In genomic region chr22:40332319-40332781, GRCh38 we compare ENCODE assay signal across 10 cellular contexts. TPM values are rescaled to one million over a fixed set of nuclear protein-coding genes. Genes with fewer than 3 reads are reported as not detected.
DNase-seq lines count a peak whose midpoint lies in the region; ATAC-seq and TF ChIP-seq lines count a peak whose summit lies in the region.
"Had no signal": no experiment of that assay in that cellular context is flagged by ENCODE, and none has a peak within 500 bp of the region (broad histone marks: within the 10 kb centered on the region; RNA-seq: fewer than 3 reads in every experiment).

No MANE protein-coding gene starts in this region.

- no peak for DNase-seq in activated CD8-positive, alpha-beta T cell treated with anti-CD3 and anti-CD28 coated beads for 36 hours
- DNase-seq in endodermal cell, result peak; percentile 64
- no peak for DNase-seq in nephron progenitor cell
- DNase-seq in cerebellum (ENCODE audit: low spot score), result no peak
- no peak for DNase-seq in NCI-H2171 (lab: John Stamatoyannopoulos, UW)
- no peak for DNase-seq in NOMO-1 (lab: John Stamatoyannopoulos, UW; ENCODE audit: unreplicated experiment in 2 of 2)
- DNase-seq: left cardiac atrium, NCI-H69 had no signal

- no peaks in the 10 kb centered on the region for H3K27me3 ChIP-seq in endodermal cell (ENCODE audit: control insufficient read depth, insufficient read depth, low read length, poor library complexity, severe bottlenecking)

- H3K36me3 ChIP-seq in HEK293 (ENCODE audit: control insufficient read depth in 2 of 2, insufficient read depth in 1 of 2, low read length in 2 of 2) (peaks cover 0 to 10% of the 10 kb centered on the region in 2 experiments; a peak in 2 of 3 replicates), endodermal cell (ENCODE audit: control insufficient read depth, insufficient read depth, low read length) (peaks cover 4% of the 10 kb centered on the region)

- H3K27ac ChIP-seq in HEK293 (ENCODE audit: extremely low read depth, low read depth, low read length) (no peak overlapping the region), endodermal cell (ENCODE audit: low read depth, low read length) (no peak overlapping the region)

- H3K9me3 ChIP-seq in HEK293 (ENCODE audit: control insufficient read depth, insufficient read depth, low read depth, low read length) (no peaks in the 10 kb centered on the region), endodermal cell (ENCODE audit: control insufficient read depth, low read length) (no peaks in the 10 kb centered on the region)

- peaks cover 9% of the 10 kb centered on the region for H3K36me3 Mint-ChIP-seq in activated CD8-positive, alpha-beta T cell treated with anti-CD3 and anti-CD28 coated beads for 36 hours (ENCODE audit: low read depth)
- H3K36me3 Mint-ChIP-seq in endodermal cell (ENCODE audit: low read depth) (peaks cover 12% of the 10 kb centered on the region), nephron progenitor cell (ENCODE audit: low read depth) (peaks cover 31% of the 10 kb centered on the region)

- H3K4me3 ChIP-seq in HEK293 (ENCODE audit: low read depth, low read length) (no peak overlapping the region), endodermal cell (ENCODE audit: low read length) (no peak overlapping the region)

- intact Hi-C loops in activated CD8-positive, alpha-beta T cell treated with anti-CD3 and anti-CD28 coated beads for 36 hours (cut with micrococcal nuclease), result no loop called here

- H3K4me1 ChIP-seq in HEK293 (ENCODE audit: control insufficient read depth, insufficient read depth, low read length) (peaks cover 14% of the 10 kb centered on the region), endodermal cell (ENCODE audit: control insufficient read depth, insufficient read depth, low read length) (peaks cover 17% of the 10 kb centered on the region)

- H3K27me3 Mint-ChIP-seq in activated CD8-positive, alpha-beta T cell treated with anti-CD3 and anti-CD28 coated beads for 36 hours, result no peaks in the 10 kb centered on the region
- H3K27me3 Mint-ChIP-seq in endodermal cell (ENCODE audit: insufficient read depth), result no peaks in the 10 kb centered on the region
- H3K27me3 Mint-ChIP-seq in nephron progenitor cell (ENCODE audit: low read depth, poor library complexity), result no peaks in the 10 kb centered on the region

- ATAC-seq in activated CD8-positive, alpha-beta T cell treated with anti-CD3 and anti-CD28 coated beads for 36 hours, result peak; percentile 32
- no peak for ATAC-seq in GM19455 (IDR thresholded peaks at IDR 0.05; ENCODE audit: unreplicated experiment)
- ATAC-seq: left cardiac atrium had no signal

- TF ChIP-seq CTCF in HEK293 (tag by site-specific recombination; IDR thresholded peaks at IDR 0.05) (no peak), endodermal cell (conservative IDR thresholded peaks at IDR 0.05) (no peak), nephron progenitor cell (IDR thresholded peaks at IDR 0.05) (no peak)
- no peak for TF ChIP-seq CTCF in activated CD8-positive, alpha-beta T cell treated with anti-CD3 and anti-CD28 coated beads for 36 hours (IDR thresholded peaks at IDR 0.05)

- peak overlapping the region; percentile 88 for H3K27ac Mint-ChIP-seq in activated CD8-positive, alpha-beta T cell treated with anti-CD3 and anti-CD28 coated beads for 36 hours
- H3K27ac Mint-ChIP-seq in endodermal cell (peak overlapping the region; percentile 24), nephron progenitor cell (peak overlapping the region; percentile 76)

- H3K4me3 Mint-ChIP-seq in activated CD8-positive, alpha-beta T cell treated with anti-CD3 and anti-CD28 coated beads for 36 hours, result peak overlapping the region; percentile 59
- no peak overlapping the region for H3K4me3 Mint-ChIP-seq in endodermal cell
- no peak overlapping the region for H3K4me3 Mint-ChIP-seq in nephron progenitor cell

- H3K9ac ChIP-seq in endodermal cell (ENCODE audit: extremely low read depth, low read length, poor library complexity, severe bottlenecking), result no peak overlapping the region

- peaks cover 92% of the 10 kb centered on the region for H3K4me1 Mint-ChIP-seq in activated CD8-positive, alpha-beta T cell treated with anti-CD3 and anti-CD28 coated beads for 36 hours (ENCODE audit: low read depth)
- H3K4me1 Mint-ChIP-seq in endodermal cell, result peaks cover 75% of the 10 kb centered on the region
- peaks cover 64% of the 10 kb centered on the region for H3K4me1 Mint-ChIP-seq in nephron progenitor cell

- CTCF ChIA-PET in HEK293 (lab: Yijun Ruan, JAX), result no interaction called here
- CTCF ChIA-PET in activated CD8-positive, alpha-beta T cell treated with anti-CD3 and anti-CD28 coated beads for 36 hours (lab: Charles Lee), result interaction anchor here (0.6 to 1.9 kb wide), 2 partner anchors 16 to 894 kb away, joined by 3 to 5 read pairs; no protein-coding TSS in a partner anchor

- H3K9me3 Mint-ChIP-seq in activated CD8-positive, alpha-beta T cell treated with anti-CD3 and anti-CD28 coated beads for 36 hours, result no peaks in the 10 kb centered on the region
- H3K9me3 Mint-ChIP-seq in endodermal cell (no peaks in the 10 kb centered on the region), nephron progenitor cell (no peaks in the 10 kb centered on the region)

- 76 to 77% methylated on average over 8 to 9 of the region's 9 CpGs for WGBS in endodermal cell (ENCODE audit: insufficient coverage in 1 of 2, insufficient read length in 1 of 2), 2 experiments

- POLR2A ChIA-PET in HEK293 (lab: Yijun Ruan, JAX), result no interaction called here
- POLR2A ChIA-PET in activated CD8-positive, alpha-beta T cell treated with anti-CD3 and anti-CD28 coated beads for 36 hours (lab: Charles Lee), result no interaction called here

TF ChIP-seq in HEK293, 187 proteins besides CTCF, POLR2A, EP300 and RAD21 (continues in another document):
- no peak for TF ChIP-seq PBX3 (CRISPR knock-in tag; IDR thresholded peaks at IDR 0.05)
- no peak for TF ChIP-seq TRIM28 (IDR thresholded peaks at IDR 0.05; ENCODE audit: borderline replicate concordance, low read length)
- TF ChIP-seq ZNF664 (tag by site-specific recombination; IDR thresholded peaks at IDR 0.05), result no peak
- TF ChIP-seq TCF7L2 (IDR thresholded peaks at IDR 0.05; ENCODE audit: borderline replicate concordance, low read depth, low read length), result no peak
- TF ChIP-seq ZSCAN23 (tag by site-specific recombination; IDR thresholded peaks at IDR 0.05), result no peak
- no peak for TF ChIP-seq ZNF19 (tag by site-specific recombination; IDR thresholded peaks at IDR 0.05; ENCODE audit: low read depth)
- TF ChIP-seq YY1 (tag by site-specific recombination; IDR thresholded peaks at IDR 0.05), result no peak
- TF ChIP-seq ZNF707 (tag by site-specific recombination; IDR thresholded peaks at IDR 0.05), result no peak
- no peak for TF ChIP-seq GFI1B (tag by site-specific recombination; IDR thresholded peaks at IDR 0.05)
- TF ChIP-seq ZNF777 (tag by site-specific recombination; IDR thresholded peaks at IDR 0.05; ENCODE audit: borderline replicate concordance), result no peak
- peak; percentile 84 for TF ChIP-seq ZBTB17 (tag by site-specific recombination; IDR thresholded peaks at IDR 0.05)
- TF ChIP-seq ZNF549 (tag by site-specific recombination; IDR thresholded peaks at IDR 0.05), result no peak
- TF ChIP-seq ZBTB44 (tag by site-specific recombination; IDR thresholded peaks at IDR 0.05), result peak; percentile 90
- TF ChIP-seq KLF10 (tag by site-specific recombination; IDR thresholded peaks at IDR 0.05), result no peak
- TF ChIP-seq ZIC2 (tag by site-specific recombination; IDR thresholded peaks at IDR 0.05), result no peak
- no peak for TF ChIP-seq ZNF302 (tag by site-specific recombination; IDR thresholded peaks at IDR 0.05; ENCODE audit: low read depth)
- TF ChIP-seq ZNF121 (tag by site-specific recombination; IDR thresholded peaks at IDR 0.05), result no peak
- TF ChIP-seq ZBTB21 (tag by site-specific recombination; IDR thresholded peaks at IDR 0.05), result no peak
- no peak for TF ChIP-seq ZSCAN30 (tag by site-specific recombination; IDR thresholded peaks at IDR 0.05)
- TF ChIP-seq FEZF1 (tag by site-specific recombination; IDR thresholded peaks at IDR 0.05), result no peak

RNA-seq across cellular contexts. Expression of gene ADSL, which starts 13.9 kb away (rescaled TPM):
- total RNA-seq in activated CD8-positive, alpha-beta T cell treated with anti-CD3 and anti-CD28 coated beads for 36 hours, result 100 to 1,000 TPM; 160 to 169 TPM
- total RNA-seq in endodermal cell, result 100 to 1,000 TPM; 107 to 118 TPM
- 118 TPM for polyA plus RNA-seq in endodermal cell (2013, experiment 1 of 2)
- 103 TPM for polyA plus RNA-seq in endodermal cell (2013, experiment 2 of 2)
- 48.7 TPM for total RNA-seq in cerebellum

RNA-seq across cellular contexts. Expression of gene SGSM3, which starts 38.0 kb away (rescaled TPM):
- total RNA-seq in activated CD8-positive, alpha-beta T cell treated with anti-CD3 and anti-CD28 coated beads for 36 hours, result 10 to 100 TPM; 60.2 to 64.3 TPM
- total RNA-seq in endodermal cell (10 to 100 TPM; 83.7 to 90.4 TPM), cerebellum (32.7 TPM)
- polyA plus RNA-seq in endodermal cell (2013, experiment 1 of 2), result 80.2 TPM
- polyA plus RNA-seq in endodermal cell (2013, experiment 2 of 2), result 69.6 TPM

Comparison
In these comparisons a context has a peak if more than half of its experiments do, and no peak if none do; other contexts are left out.
1. H3K27ac Mint-ChIP-seq: peak in every context shown above with its lines; median percentile 88 in activated CD8-positive, alpha-beta T cell treated with anti-CD3 and anti-CD28 coated beads for 36 hours; 76 in nephron progenitor cell; 24 in endodermal cell.